22 cellular contexts compared by ENCODE assay signal in the genomic region with DNA sequence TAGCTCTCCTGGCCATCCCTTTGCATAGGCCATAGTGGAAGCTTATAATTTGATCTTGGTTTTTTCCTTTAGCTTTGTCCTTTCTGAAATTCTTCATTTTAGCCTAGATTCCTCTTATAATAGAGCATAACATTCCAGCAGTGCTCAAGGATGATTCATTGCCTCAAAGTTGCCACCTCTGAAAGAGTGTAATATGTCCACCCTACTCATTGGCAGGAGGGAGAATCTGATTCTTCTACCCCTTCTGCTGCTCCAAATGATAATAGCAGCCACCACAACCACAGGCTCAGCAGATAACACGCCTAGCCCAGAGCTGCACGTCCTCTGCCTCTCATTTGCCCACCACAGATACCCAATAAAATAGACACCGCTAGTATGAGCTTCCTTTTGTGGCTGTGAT.
DNase-seq lines count a peak whose midpoint lies in the region; ATAC-seq and TF ChIP-seq lines count a peak whose summit lies in the region.
"Had no signal": no experiment of that assay in that cellular context is flagged by ENCODE, and none has a peak within 500 bp of the region (broad histone marks: within the 10 kb centered on the region; RNA-seq: fewer than 3 reads in every experiment).

No MANE protein-coding gene starts in this region.

- peaks cover 37% of the 10 kb centered on the region for H3K27me3 Mint-ChIP-seq in Caco-2 (ENCODE audit: insufficient read depth, unreplicated experiment)

- no TSS peak for BruUV-seq in Caco-2 (replicated peaks; lab: Mats Ljungman, UMichigan)

- no peak overlapping the region for H3K27ac Mint-ChIP-seq in Caco-2 (ENCODE audit: unreplicated experiment)
- H3K27ac Mint-ChIP-seq: CD8-positive, alpha-beta memory T cell had no signal

- H3K9me3 ChIP-seq in Caco-2: no peaks in the 10 kb centered on the region
- H3K9me3 ChIP-seq: right lobe of liver, transverse colon had no signal

- H3K9me3 Mint-ChIP-seq in Caco-2 (ENCODE audit: unreplicated experiment): no peaks in the 10 kb centered on the region

- no peak overlapping the region for H3K4me3 Mint-ChIP-seq in Caco-2 (ENCODE audit: unreplicated experiment)
- H3K4me3 Mint-ChIP-seq: CD8-positive, alpha-beta memory T cell had no signal

- DNase-seq in AG08395 (ENCODE audit: low spot score) (peak; percentile 69), HS-27A (ENCODE audit: low read depth) (peak; percentile 41), astrocyte of the hippocampus (ENCODE audit: low read depth, low spot score) (peak; percentile 67), islet precursor cell (peak; percentile 22), SIG-M5 (lab: John Stamatoyannopoulos, UW) (no peak), Caco-2 (no peak)
- DNase-seq: activated gamma-delta T cell; amygdala; CD8-positive, alpha-beta memory T cell; cortex of kidney; H7; Kasumi-1; NCI-H1417 treated with DMSO at 0.1 percent for 48 hours; NCI-H2171; NCI-H748 treated with DMSO at 0.1 percent for 48 hours; PC-3; right lobe of liver; stimulated activated naive CD8-positive, alpha-beta T cell treated with anti-CD3 and anti-CD28 coated beads, Interleukin-15, Interleukin-2, amounts not matched to agents 100 U/mL and 50 U/mL, for 24 hours; transverse colon had no signal

- ATAC-seq in HG02623 (IDR thresholded peaks at IDR 0.05; ENCODE audit: unreplicated experiment): no peak
- no peak for ATAC-seq in HG03135 (IDR thresholded peaks at IDR 0.05; ENCODE audit: unreplicated experiment)
- ATAC-seq: PC-3; right lobe of liver; stimulated activated naive CD8-positive, alpha-beta T cell treated with anti-CD3 and anti-CD28 coated beads, Interleukin-15, Interleukin-2, amounts not matched to agents 100 U/mL and 50 U/mL, for 24 hours had no signal

- H3K36me3 ChIP-seq in Caco-2 (ENCODE audit: control insufficient read depth, insufficient read depth, low read length): no peaks in the 10 kb centered on the region
- H3K36me3 ChIP-seq: right lobe of liver, transverse colon had no signal

- H3K27me3 ChIP-seq in Caco-2 (replicated peaks; ENCODE audit: control insufficient read depth, insufficient read depth, low read length): no peaks in the 10 kb centered on the region
- H3K27me3 ChIP-seq: right lobe of liver, transverse colon had no signal

- intact Hi-C loops in Caco-2 (cut with micrococcal nuclease; ENCODE audit: unreplicated experiment): no loop called here

- POLR2A ChIA-PET in Caco-2 (lab: Charles Lee): no interaction called here

- no peaks in the 10 kb centered on the region for H3K4me1 Mint-ChIP-seq in Caco-2 (ENCODE audit: low read depth, unreplicated experiment)
- H3K4me1 Mint-ChIP-seq: CD8-positive, alpha-beta memory T cell had no signal

- no peaks in the 10 kb centered on the region for H3K36me3 Mint-ChIP-seq in Caco-2 (ENCODE audit: insufficient read depth, unreplicated experiment)
- H3K36me3 Mint-ChIP-seq: CD8-positive, alpha-beta memory T cell had no signal

- no peak overlapping the region for H3K4me3 ChIP-seq in Caco-2 (ENCODE audit: low read depth, low read length)
- H3K4me3 ChIP-seq: right lobe of liver, SK-N-MC, transverse colon had no signal

- CTCF ChIA-PET in Caco-2 (lab: Charles Lee): no interaction called here

- no peak for TF ChIP-seq CTCF in Caco-2 (IDR thresholded peaks at IDR 0.05; ENCODE audit: insufficient read depth in 1 of 2, low read depth in 1 of 2, low read length in 1 of 2, severe bottlenecking in 1 of 2, unreplicated experiment in 1 of 2)

- H3K4me1 ChIP-seq in Caco-2: no peaks in the 10 kb centered on the region
- H3K4me1 ChIP-seq: transverse colon had no signal

Comparison
In these comparisons a context has a peak if more than half of its experiments do, and no peak if none do; other contexts are left out.
1. DNase-seq: peak in AG08395 (single experiment), HS-27A (single experiment), astrocyte of the hippocampus (single experiment) and islet precursor cell (single experiment); none in SIG-M5 (single experiment) and Caco-2 (0 of 2).